18 cellular contexts compared by ENCODE assay signal in genomic region chr1:193216920-193217319, GRCh38. TPM values are rescaled to one million over a fixed set of nuclear protein-coding genes. Genes with fewer than 3 reads are reported as not detected.
A peak's percentile ranks its signal among the peaks of the same experiment; 100 is the strongest.
DNase-seq lines count a peak whose midpoint lies in the region; ATAC-seq and TF ChIP-seq lines count a peak whose summit lies in the region.
"Had no signal": no experiment of that assay in that cellular context is flagged by ENCODE, and none has a peak within 500 bp of the region (broad histone marks: within the 10 kb centered on the region; RNA-seq: fewer than 3 reads in every experiment).

No MANE protein-coding gene starts in this region.

- no peak overlapping the region for H3K4me2 ChIP-seq in mesendoderm (ENCODE audit: low read length)
- H3K4me2 ChIP-seq in OCI-LY7 (ENCODE audit: low read length), result no peak overlapping the region

- H3K27ac Mint-ChIP-seq in CD4-positive, alpha-beta T cell, result no peak overlapping the region

- ATAC-seq in GM19035 (IDR thresholded peaks at IDR 0.05; ENCODE audit: unreplicated experiment), result peak; percentile 44
- ATAC-seq in HG03095 (IDR thresholded peaks at IDR 0.05; ENCODE audit: unreplicated experiment), result peak; percentile 64
- ATAC-seq in CD4-positive, alpha-beta T cell (ENCODE audit: poor library complexity), result no peak
- ATAC-seq: naive thymus-derived CD8-positive, alpha-beta T cell had no signal

- no peaks in the 10 kb centered on the region for H3K9me3 ChIP-seq in CD4-positive, alpha-beta T cell (ENCODE audit: control insufficient read depth, low read length)
- no peaks in the 10 kb centered on the region for H3K9me3 ChIP-seq in OCI-LY7 (ENCODE audit: low read length)
- H3K9me3 ChIP-seq: sigmoid colon had no signal

- H3K27me3 Mint-ChIP-seq in CD4-positive, alpha-beta T cell, result no peaks in the 10 kb centered on the region
- H3K27me3 Mint-ChIP-seq: CD4-positive, CD25-positive, alpha-beta regulatory T cell; naive thymus-derived CD8-positive, alpha-beta T cell; T-cell had no signal

- no TSS peak for BruUV-seq in OCI-LY7 (replicated peaks; lab: Mats Ljungman, UMichigan)

- H3K4me3 ChIP-seq in mesendoderm (ENCODE audit: low read length), result no peak overlapping the region
- no peak overlapping the region for H3K4me3 ChIP-seq in OCI-LY7 (ENCODE audit: low read depth, low read length, poor library complexity, severe bottlenecking)
- H3K4me3 ChIP-seq: GM23248, sigmoid colon had no signal

- CTCF ChIA-PET in CD4-positive, alpha-beta T cell (lab: Charles Lee), result no interaction called here
- CTCF ChIA-PET in OCI-LY7 (lab: Charles Lee; ENCODE audit: unreplicated experiment), result no interaction called here

- H2AK5ac ChIP-seq in mesendoderm (ENCODE audit: low read length), result no peak overlapping the region

- H2AFZ ChIP-seq in OCI-LY7 (ENCODE audit: low read length), result no peak overlapping the region
- H2AFZ ChIP-seq: GM23248 had no signal

- H3K4me1 Mint-ChIP-seq in CD4-positive, alpha-beta T cell (ENCODE audit: low read depth), result peaks cover 20% of the 10 kb centered on the region

- no peak overlapping the region for H3K23ac ChIP-seq in mesendoderm (ENCODE audit: low read length)

- H4K8ac ChIP-seq in mesendoderm (ENCODE audit: low read depth, low read length), result no peak overlapping the region

- H3K9me2 ChIP-seq in OCI-LY7 (ENCODE audit: insufficient read depth, low read length), result no peaks in the 10 kb centered on the region

- H2BK15ac ChIP-seq in mesendoderm (replicated peaks; ENCODE audit: low read depth), result no peak overlapping the region

- no peak overlapping the region for H2BK120ac ChIP-seq in mesendoderm (ENCODE audit: low read depth, low read length)

- no peaks in the 10 kb centered on the region for H3K36me3 ChIP-seq in mesendoderm (ENCODE audit: control insufficient read depth, insufficient read depth, low read length)
- peaks cover 57% of the 10 kb centered on the region for H3K36me3 ChIP-seq in OCI-LY7 (ENCODE audit: insufficient read depth, low read length)

- H3K79me1 ChIP-seq in mesendoderm (ENCODE audit: low read length), result no peaks in the 10 kb centered on the region

- no CpG with 5 or more reads among the region's 8 CpGs for WGBS in mesendoderm (ENCODE audit: extremely low coverage, insufficient coverage, low lambda C conversion rate)

- H3K79me2 ChIP-seq in mesendoderm (ENCODE audit: control insufficient read depth, insufficient read depth, low read length) (no peaks in the 10 kb centered on the region), OCI-LY7 (ENCODE audit: insufficient read depth, low read depth, low read length) (no peaks in the 10 kb centered on the region)

- intact Hi-C loops in CD4-positive, alpha-beta T cell (cut with DNase I, micrococcal nuclease), result no loop called here
- intact Hi-C loops in OCI-LY7 (cut with micrococcal nuclease; ENCODE audit: unreplicated experiment), result no loop called here

- H3K56ac ChIP-seq in mesendoderm (ENCODE audit: low read length), result no peak overlapping the region

- DNase-seq in dermis microvascular lymphatic vessel endothelial cell (ENCODE audit: low read depth in 2 of 2) (peak; percentile 20 to 76), mesendoderm (peak; percentile 73), OCI-LY7 (ENCODE audit: low spot score) (no peak), activated gamma-delta T cell (lab: John Stamatoyannopoulos, UW) (no peak)
- DNase-seq in CD4-positive, alpha-beta T cell, result no peak
- DNase-seq: activated CD4-positive, alpha-beta T cell treated with anti-CD3 and anti-CD28 coated beads for 4 hours; activated T-cell treated with anti-CD3 and anti-CD28 coated beads, Interleukin-2, amount 50 U/mL, for 48 hours; amniotic stem cell; CD4-positive, CD25-positive, alpha-beta regulatory T cell; GM23248; IMR-90; kidney glomerular epithelial cell; naive thymus-derived CD8-positive, alpha-beta T cell; NCI-H1694; sigmoid colon; T-cell had no signal

- no peak overlapping the region for H3K4ac ChIP-seq in mesendoderm (ENCODE audit: low read depth, low read length)

- H3K27ac ChIP-seq in mesendoderm (ENCODE audit: low read depth, low read length) (no peak overlapping the region), OCI-LY7 (ENCODE audit: low read depth, low read length, poor library complexity, severe bottlenecking) (no peak overlapping the region)
- no peak overlapping the region for H3K27ac ChIP-seq in CD4-positive, alpha-beta T cell (ENCODE audit: low read depth, low read length)
- H3K27ac ChIP-seq: GM23248, sigmoid colon had no signal

- no peak overlapping the region for H2BK5ac ChIP-seq in mesendoderm (ENCODE audit: low read length)

- no peak overlapping the region for H4K5ac ChIP-seq in mesendoderm (ENCODE audit: low read length)

- H3K27me3 ChIP-seq in mesendoderm (ENCODE audit: insufficient read depth, low read length, poor library complexity), result no peaks in the 10 kb centered on the region
- H3K27me3 ChIP-seq in CD4-positive, alpha-beta T cell (ENCODE audit: control insufficient read depth, insufficient read depth, low read length), result no peaks in the 10 kb centered on the region
- H3K27me3 ChIP-seq: sigmoid colon had no signal

- no peak for TF ChIP-seq CTCF in CD4-positive, alpha-beta T cell (IDR thresholded peaks at IDR 0.05)
- TF ChIP-seq CTCF in OCI-LY7 (conservative IDR thresholded peaks at IDR 0.05; ENCODE audit: low read length), result no peak

- H3K36me3 Mint-ChIP-seq in CD4-positive, alpha-beta T cell (ENCODE audit: low read depth), result peaks cover 89% of the 10 kb centered on the region

- no peak overlapping the region for H3K4me3 Mint-ChIP-seq in CD4-positive, alpha-beta T cell
- H3K4me3 Mint-ChIP-seq: CD4-positive, CD25-positive, alpha-beta regulatory T cell; naive thymus-derived CD8-positive, alpha-beta T cell; T-cell had no signal

- H3K4me1 ChIP-seq in mesendoderm (ENCODE audit: control insufficient read depth, low read depth, low read length) (no peaks in the 10 kb centered on the region), OCI-LY7 (ENCODE audit: insufficient read depth, low read length, poor library complexity, severe bottlenecking) (no peaks in the 10 kb centered on the region)

- no peaks in the 10 kb centered on the region for H4K20me1 ChIP-seq in OCI-LY7 (ENCODE audit: insufficient read depth, low read length)

- POLR2A ChIA-PET in CD4-positive, alpha-beta T cell (lab: Charles Lee), result interaction anchor here (0.6 kb wide), 1 partner anchor 522 kb away, joined by 3 read pairs; no protein-coding TSS in a partner anchor
- POLR2A ChIA-PET in OCI-LY7 (lab: Charles Lee), result interaction anchor here (0.5 to 0.8 kb wide), 2 partner anchors 14 to 838 kb away, joined by 3 read pairs; no protein-coding TSS in a partner anchor

- no peaks in the 10 kb centered on the region for H3K9me3 Mint-ChIP-seq in CD4-positive, alpha-beta T cell
- H3K9me3 Mint-ChIP-seq: T-cell had no signal

- H3K18ac ChIP-seq in mesendoderm (ENCODE audit: low read length), result no peak overlapping the region

- no peak overlapping the region for H3K9ac ChIP-seq in mesendoderm (ENCODE audit: low read length)
- H3K9ac ChIP-seq: GM23248 had no signal

RNA-seq across cellular contexts. Expression of gene B3GALT2, which starts 30.5 kb away (rescaled TPM):
- 1.5 and 3.7 TPM in 2 replicates for total RNA-seq in dermis microvascular lymphatic vessel endothelial cell
- polyA plus RNA-seq in mesendoderm (2013, experiment 1 of 2), result not detected
- not detected for polyA plus RNA-seq in mesendoderm (2013, experiment 2 of 2)
- total RNA-seq in CD4-positive, alpha-beta T cell, result under 1 TPM; 0.22 to 0.25 TPM
- not detected in 2 replicates for total RNA-seq in OCI-LY7 (2014; rRNA removed; shearing (Covaris generic))
- total RNA-seq in OCI-LY7 (2022), result not detected in 2 replicates

Comparison
In these comparisons a context has a peak if more than half of its experiments do, and no peak if none do; other contexts are left out.
1. DNase-seq: peak in dermis microvascular lymphatic vessel endothelial cell (2 of 2) and mesendoderm (single experiment); none in CD4-positive, alpha-beta T cell (0 of 10), OCI-LY7 (single experiment) and activated gamma-delta T cell (single experiment).